15 cellular contexts compared by ENCODE assay signal in the genomic region with DNA sequence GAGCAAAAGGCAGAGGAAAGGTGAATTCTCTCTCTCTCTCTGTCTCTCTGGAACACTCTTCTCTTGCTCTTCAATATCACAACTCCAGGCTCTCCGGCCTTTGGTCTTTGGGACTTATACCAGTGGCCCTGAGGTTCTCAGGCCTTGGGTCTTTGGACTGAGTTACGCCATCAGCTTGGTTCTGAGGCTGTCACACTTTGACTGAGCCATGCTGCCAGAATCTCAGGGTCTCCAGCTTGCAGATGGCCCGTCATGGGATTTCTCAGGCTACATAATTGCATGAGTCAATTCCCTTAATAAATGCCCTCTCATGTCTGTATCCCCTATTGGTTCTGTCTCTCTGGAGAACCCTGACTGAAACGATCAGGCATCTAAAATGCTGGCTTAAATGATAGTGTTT. TPM values are rescaled to one million over a fixed set of nuclear protein-coding genes. Genes with fewer than 3 reads are reported as not detected.
"Had no signal": no experiment of that assay in that cellular context is flagged by ENCODE, and none has a peak within 500 bp of the region (broad histone marks: within the 10 kb centered on the region; RNA-seq: fewer than 3 reads in every experiment).

No MANE protein-coding gene starts in this region.

- H3K36me3 ChIP-seq: neural progenitor cell had no signal

- H3K9me3 ChIP-seq: colonic mucosa had no signal

- H3K27ac Mint-ChIP-seq: activated CD4-positive, alpha-beta T cell treated with anti-CD3 and anti-CD28 coated beads, Interleukin-2, amount 10 ng/mL, durations not matched to agents 24 days and 14 days; neural progenitor cell; type B pancreatic cell had no signal

- H3K9me3 Mint-ChIP-seq: neural progenitor cell had no signal

- ATAC-seq: gastroesophageal sphincter had no signal

- H3K27me3 Mint-ChIP-seq: activated B cell treated with CpG ODN at 0.5 μM for 24 hours; activated CD4-positive, alpha-beta T cell treated with anti-CD3 and anti-CD28 coated beads, Interleukin-2, amount 10 ng/mL, durations not matched to agents 24 days and 14 days; memory B cell; type B pancreatic cell had no signal

- H3K27me3 ChIP-seq: colonic mucosa, gastroesophageal sphincter, neural progenitor cell had no signal

- H3K4me3 Mint-ChIP-seq: activated B cell treated with CpG ODN at 0.5 μM for 24 hours; activated CD4-positive, alpha-beta T cell treated with anti-CD3 and anti-CD28 coated beads, Interleukin-2, amount 10 ng/mL, durations not matched to agents 24 days and 14 days; memory B cell; neural progenitor cell had no signal

- H3K4me3 ChIP-seq: colonic mucosa, gastroesophageal sphincter, left ventricle myocardium inferior, neural progenitor cell had no signal

- DNase-seq: activated B cell treated with CpG ODN at 0.5 μM for 24 hours; activated CD4-positive, alpha-beta T cell treated with anti-CD3 and anti-CD28 coated beads, Interleukin-2, amount 10 ng/mL, durations not matched to agents 24 days and 14 days; activated effector memory CD4-positive, alpha-beta T cell treated with anti-CD3 and anti-CD28 coated beads, Interleukin-2, amount 50 U/mL, for 16 hours; activated T-cell treated with anti-CD3 and anti-CD28 coated beads for 4 hours; colonic mucosa; effector CD8-positive, alpha-beta T cell; kidney; left ventricle myocardium inferior; stimulated activated naive CD4-positive, alpha-beta T cell treated with Interleukin-2 at 50 U/mL for 16 hours; T-helper 2 cell had no signal

- H3K27ac ChIP-seq: colonic mucosa, left ventricle myocardium inferior, neural progenitor cell had no signal

RNA-seq across cellular contexts. Expression of gene BTN1A1, which starts 29.5 kb away (rescaled TPM):
- total RNA-seq: cardiac septum, colonic mucosa, gastroesophageal sphincter, left ventricle myocardium inferior had no signal
